Comparison of ENCODE assay signal across 9 cellular contexts in genomic region chr10:62632071-62632809, GRCh38.
DNase-seq lines count a peak whose midpoint lies in the region; ATAC-seq and TF ChIP-seq lines count a peak whose summit lies in the region.
"Had no signal": no experiment of that assay in that cellular context is flagged by ENCODE, and none has a peak within 500 bp of the region (broad histone marks: within the 10 kb centered on the region; RNA-seq: fewer than 3 reads in every experiment).

No MANE protein-coding gene starts in this region.

- H3K4me1 Mint-ChIP-seq in activated T-helper 2 cell treated with anti-CD3 and anti-CD28 coated beads, Interferon-gamma antibody, Interleukin-2, Interleukin-4, amounts not matched to agents 10 μg/mL and 5 μg/mL and 100 μg/mL, durations not matched to agents 14 hours and 24 hours and 36 hours (ENCODE audit: low read depth), result peaks cover 39% of the 10 kb centered on the region
- H3K4me1 Mint-ChIP-seq in naive B cell, result peaks cover 6 to 33% (median 30%) of the 10 kb centered on the region in 3 donors

- H3K9me3 ChIP-seq in MM.1S (replicated peaks; ENCODE audit: insufficient read depth, low read length), result no peaks in the 10 kb centered on the region

- H3K9me3 Mint-ChIP-seq in activated T-helper 2 cell treated with anti-CD3 and anti-CD28 coated beads, Interferon-gamma antibody, Interleukin-2, Interleukin-4, amounts not matched to agents 10 μg/mL and 5 μg/mL and 100 μg/mL, durations not matched to agents 14 hours and 24 hours and 36 hours, result no peaks in the 10 kb centered on the region
- H3K9me3 Mint-ChIP-seq in naive B cell, result peaks cover 0 to 4% (median 0%) of the 10 kb centered on the region in 7 donors

- H3K9ac ChIP-seq in MM.1S (ENCODE audit: low read length), result no peak overlapping the region

- H3K36me3 Mint-ChIP-seq in activated T-helper 2 cell treated with anti-CD3 and anti-CD28 coated beads, Interferon-gamma antibody, Interleukin-2, Interleukin-4, amounts not matched to agents 10 μg/mL and 5 μg/mL and 100 μg/mL, durations not matched to agents 14 hours and 24 hours and 36 hours (ENCODE audit: low read depth), result peaks cover 5% of the 10 kb centered on the region
- H3K36me3 Mint-ChIP-seq in naive B cell, result no peaks in the 10 kb centered on the region

- H3F3A ChIP-seq in MM.1S (ENCODE audit: insufficient read depth, low read length), result peaks cover 9% of the 10 kb centered on the region

- no peak overlapping the region for H3K27ac ChIP-seq in MM.1S (ENCODE audit: low read length)

- intact Hi-C loops in activated T-helper 2 cell treated with anti-CD3 and anti-CD28 coated beads, Interferon-gamma antibody, Interleukin-2, Interleukin-4, amounts not matched to agents 10 μg/mL and 5 μg/mL and 100 μg/mL, durations not matched to agents 14 hours and 24 hours and 36 hours (cut with micrococcal nuclease), result loop anchor here (10.0 kb wide), 3 partner anchors 577 to 847 kb away; partner anchors contain the start of gene ARID5B

- H3K4me3 Mint-ChIP-seq in activated T-helper 2 cell treated with anti-CD3 and anti-CD28 coated beads, Interferon-gamma antibody, Interleukin-2, Interleukin-4, amounts not matched to agents 10 μg/mL and 5 μg/mL and 100 μg/mL, durations not matched to agents 14 hours and 24 hours and 36 hours (ENCODE audit: low read depth), result no peak overlapping the region
- H3K4me3 Mint-ChIP-seq in naive B cell, result peak overlapping the region; percentile 32 to 95 (median 84)

- no peaks in the 10 kb centered on the region for H3K9me2 ChIP-seq in MM.1S (replicated peaks; ENCODE audit: insufficient read depth, low read length)

- no peaks in the 10 kb centered on the region for H3K27me3 ChIP-seq in MM.1S (replicated peaks; ENCODE audit: insufficient read depth, low read length)
- H3K27me3 ChIP-seq: dorsolateral prefrontal cortex had no signal

- H3K4me3 ChIP-seq in MM.1S (ENCODE audit: low read length), result no peak overlapping the region
- H3K4me3 ChIP-seq: dorsolateral prefrontal cortex had no signal

- no peak overlapping the region for H2AFZ ChIP-seq in MM.1S (ENCODE audit: low read length)

- H3K4me2 ChIP-seq in MM.1S (ENCODE audit: low read depth, low read length), result no peak overlapping the region

- H3K4me1 ChIP-seq in MM.1S (ENCODE audit: low read length), result peaks cover 9% of the 10 kb centered on the region

- no peak for TF ChIP-seq CTCF in GM13976 (IDR thresholded peaks at IDR 0.05; ENCODE audit: borderline replicate concordance, control extremely low read depth, extremely low read depth, insufficient read depth, missing control alignments)
- TF ChIP-seq CTCF in MM.1S (IDR thresholded peaks at IDR 0.05; ENCODE audit: low read length), result no peak

- peak; percentile 83 to 84 for ATAC-seq in naive B cell (ENCODE audit: low read depth in 2 of 2)

- no peaks in the 10 kb centered on the region for H4K20me1 ChIP-seq in MM.1S (ENCODE audit: insufficient read depth, low read length)

- in situ Hi-C loops in GM13976 (cut with MboI; ENCODE audit: low sequenced_read_pairs, unreplicated experiment) (no loop called here), ACHN (cut with HindIII; ENCODE audit: low pct_ligation_motif_present, low pct_unique_long_range_greater_than_20kb, low sequenced_read_pairs) (no loop called here)

- no peaks in the 10 kb centered on the region for H3K27me3 Mint-ChIP-seq in activated T-helper 2 cell treated with anti-CD3 and anti-CD28 coated beads, Interferon-gamma antibody, Interleukin-2, Interleukin-4, amounts not matched to agents 10 μg/mL and 5 μg/mL and 100 μg/mL, durations not matched to agents 14 hours and 24 hours and 36 hours (ENCODE audit: low read depth)
- H3K27me3 Mint-ChIP-seq in naive B cell, result no peaks in the 10 kb centered on the region

- H3K36me3 ChIP-seq in MM.1S (replicated peaks; ENCODE audit: insufficient read depth, low read length), result no peaks in the 10 kb centered on the region

- peak overlapping the region; percentile 81 for H3K27ac Mint-ChIP-seq in activated T-helper 2 cell treated with anti-CD3 and anti-CD28 coated beads, Interferon-gamma antibody, Interleukin-2, Interleukin-4, amounts not matched to agents 10 μg/mL and 5 μg/mL and 100 μg/mL, durations not matched to agents 14 hours and 24 hours and 36 hours
- peak overlapping the region; percentile 96 to 100 (median 98) for H3K27ac Mint-ChIP-seq in naive B cell

- DNase-seq in GM13976 (ENCODE audit: low spot score) (peak; percentile 69), H4 (ENCODE audit: low spot score) (peak; percentile 74), NAMALWA (ENCODE audit: low spot score) (peak; percentile 87), naive B cell (peak; percentile 79), MM.1S (no peak), ACHN (no peak), middle frontal gyrus (ENCODE audit: extremely low spot score, low spot score) (no peak)
- peak; percentile 52 for DNase-seq in activated T-helper 2 cell treated with anti-CD3 and anti-CD28 coated beads, Interferon-gamma antibody, Interleukin-2, Interleukin-4, amounts not matched to agents 10 μg/mL and 5 μg/mL and 100 μg/mL, durations not matched to agents 14 hours and 24 hours and 36 hours (ENCODE audit: low spot score)

- no peaks in the 10 kb centered on the region for H3K79me2 ChIP-seq in MM.1S (ENCODE audit: low read length)

Comparison
In these comparisons a context has a peak if more than half of its experiments do, and no peak if none do; other contexts are left out.
1. DNase-seq: peak in GM13976 (single experiment), H4 (single experiment), NAMALWA (single experiment), activated T-helper 2 cell treated with anti-CD3 and anti-CD28 coated beads, Interferon-gamma antibody, Interleukin-2, Interleukin-4, amounts not matched to agents 10 μg/mL and 5 μg/mL and 100 μg/mL, durations not matched to agents 14 hours and 24 hours and 36 hours (single experiment) and naive B cell (single experiment); none in MM.1S (single experiment), ACHN (single experiment) and middle frontal gyrus (single experiment).